18 cellular contexts compared by ENCODE assay signal in the genomic region with DNA sequence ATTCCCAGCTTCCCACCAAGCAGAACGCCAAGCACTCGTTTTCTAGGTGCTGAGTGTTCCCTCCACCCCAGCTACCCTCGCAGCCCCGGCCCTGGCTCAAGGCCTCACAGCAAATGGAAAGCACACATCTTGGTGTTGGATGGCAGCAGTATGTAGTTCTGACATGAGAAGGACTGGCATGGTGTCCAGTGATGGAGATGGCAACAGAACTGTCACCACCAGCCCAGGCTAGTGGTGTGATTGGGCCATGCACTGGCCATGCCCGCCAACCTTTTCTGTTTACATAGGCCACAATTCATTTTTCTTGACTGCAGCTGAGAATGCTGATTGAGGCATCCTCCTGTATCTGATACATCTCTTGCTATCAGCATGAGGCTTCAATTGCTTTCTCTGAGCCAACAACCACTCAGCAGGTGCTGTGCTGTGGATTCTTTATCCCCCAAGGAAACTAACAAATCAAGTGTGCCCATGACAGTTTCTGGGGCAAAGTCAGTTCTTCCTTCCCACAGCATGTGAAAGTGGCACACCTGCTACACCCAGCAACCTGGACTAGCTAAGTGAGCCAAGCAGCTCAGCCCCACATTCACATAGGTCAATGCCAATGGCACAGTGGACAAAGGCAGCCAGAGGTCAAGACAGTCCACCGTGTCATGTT. TPM values are rescaled to one million over a fixed set of nuclear protein-coding genes. Genes with fewer than 3 reads are reported as not detected.
DNase-seq lines count a peak whose midpoint lies in the region; ATAC-seq and TF ChIP-seq lines count a peak whose summit lies in the region.
"Had no signal": no experiment of that assay in that cellular context is flagged by ENCODE, and none has a peak within 500 bp of the region (broad histone marks: within the 10 kb centered on the region; RNA-seq: fewer than 3 reads in every experiment).

No MANE protein-coding gene starts in this region.

- H3K9me3 ChIP-seq in iPS-15b (ENCODE audit: control insufficient read depth, insufficient read depth, low read length) (no peaks in the 10 kb centered on the region), skeletal muscle tissue (ENCODE audit: control insufficient read depth in 3 of 3, low read length in 3 of 3) (no peaks in the 10 kb centered on the region)
- H3K9me3 ChIP-seq: mucosa of descending colon had no signal

- H4K20me1 ChIP-seq in KMS-11 (ENCODE audit: insufficient read depth), result no peaks in the 10 kb centered on the region

- H3K27ac Mint-ChIP-seq in stimulated activated effector memory CD8-positive, alpha-beta T cell treated with anti-CD3 and anti-CD28 coated beads, Interleukin-12 subunit alpha, Interleukin-12 subunit beta, amount 100 ng/mL, for 72 hours, result no peak overlapping the region
- H3K27ac Mint-ChIP-seq: CD8-positive, alpha-beta T cell had no signal

- H3K4me2 ChIP-seq in KMS-11, result peak overlapping the region; percentile 31

- H3K4me1 ChIP-seq in KMS-11 (ENCODE audit: low read depth, poor library complexity, severe bottlenecking), result peaks cover 50% of the 10 kb centered on the region
- H3K4me1 ChIP-seq in iPS-15b (ENCODE audit: control insufficient read depth, insufficient read depth, low read length), result peaks cover 15% of the 10 kb centered on the region
- H3K4me1 ChIP-seq in skeletal muscle tissue (ENCODE audit: control insufficient read depth in 3 of 3, insufficient read depth in 3 of 3, low read length in 3 of 3), result peaks cover 86 to 91% (median 87%) of the 10 kb centered on the region in 3 donors

- H3K9ac ChIP-seq in KMS-11 (no peak overlapping the region), iPS-15b (ENCODE audit: low read depth, low read length) (peak overlapping the region; percentile 26), skeletal muscle tissue (ENCODE audit: low read depth in 1 of 3, low read length in 3 of 3) (peak overlapping the region; percentile 14 to 98 (median 63))

- H3K4me3 ChIP-seq in KMS-11 (IDR thresholded peaks at IDR 0.05; ENCODE audit: insufficient read depth, low read depth, low read length) (no peak overlapping the region), iPS-15b (ENCODE audit: low read depth, low read length) (peak overlapping the region; percentile 8), skeletal muscle tissue (ENCODE audit: low read length in 3 of 3) (peak overlapping the region in 1 of 3 donors; percentile 58)
- H3K4me3 ChIP-seq: mucosa of descending colon had no signal

- H3K27ac ChIP-seq in KMS-11 (peak overlapping the region; percentile 31; the same call in 1 of the 2 replicates), skeletal muscle tissue (ENCODE audit: low read depth, low read length) (peak overlapping the region; percentile 93)

- ATAC-seq in stimulated activated effector memory CD8-positive, alpha-beta T cell treated with anti-CD3 and anti-CD28 coated beads, Interleukin-12 subunit alpha, Interleukin-12 subunit beta, amount 100 ng/mL, for 72 hours, result no peak
- ATAC-seq: CD8-positive, alpha-beta T cell; mucosa of descending colon had no signal

- no peak for TF ChIP-seq CTCF in KMS-11 (conservative IDR thresholded peaks at IDR 0.05; ENCODE audit: low read depth, low read length)

- no peaks in the 10 kb centered on the region for H3K9me3 Mint-ChIP-seq in stimulated activated effector memory CD8-positive, alpha-beta T cell treated with anti-CD3 and anti-CD28 coated beads, Interleukin-12 subunit alpha, Interleukin-12 subunit beta, amount 100 ng/mL, for 72 hours
- H3K9me3 Mint-ChIP-seq: CD8-positive, alpha-beta T cell had no signal

- H3K36me3 ChIP-seq in KMS-11 (ENCODE audit: insufficient read depth) (no peaks in the 10 kb centered on the region), iPS-15b (ENCODE audit: control insufficient read depth, insufficient read depth, low read length) (peaks cover 34% of the 10 kb centered on the region), skeletal muscle tissue (ENCODE audit: control insufficient read depth in 3 of 3, insufficient read depth in 3 of 3, low read length in 3 of 3) (peaks cover 27 to 35% (median 33%) of the 10 kb centered on the region in 3 donors)

- DNase-seq in NCI-H146 (lab: John Stamatoyannopoulos, UW), result peak; percentile 43
- no peak for DNase-seq in NCI-H146 treated with DMSO at 0.1 percent for 48 hours (lab: John Stamatoyannopoulos, UW; ENCODE audit: unreplicated experiment)
- DNase-seq in SKM-1 treated with dmso at 0.1 percent for 144 hours (lab: John Stamatoyannopoulos, UW; ENCODE audit: unreplicated experiment), result no peak
- no peak for DNase-seq in stimulated activated effector memory CD8-positive, alpha-beta T cell treated with anti-CD3 and anti-CD28 coated beads, Interleukin-12 subunit alpha, Interleukin-12 subunit beta, amount 100 ng/mL, for 72 hours (ENCODE audit: low spot score in 2 of 2)
- no peak for DNase-seq in nucleus accumbens (lab: John Stamatoyannopoulos, UW)
- DNase-seq: 8988T; activated CD8-positive, alpha-beta memory T cell treated with anti-CD3 and anti-CD28 coated beads, Interleukin-2, amount 50 U/mL, for 48 hours; activated naive CD4-positive, alpha-beta T cell treated with anti-CD3 and anti-CD28 coated beads, Interleukin-2, amount 50 U/mL, for 16 hours; CD8-positive, alpha-beta T cell; effector CD8-positive, alpha-beta T cell; mucosa of descending colon; NCI-H2227 treated with DMSO at 0.1 percent for 48 hours; OCI-M1; posterior cingulate gyrus had no signal

- no peak overlapping the region for H3K4me3 Mint-ChIP-seq in stimulated activated effector memory CD8-positive, alpha-beta T cell treated with anti-CD3 and anti-CD28 coated beads, Interleukin-12 subunit alpha, Interleukin-12 subunit beta, amount 100 ng/mL, for 72 hours
- H3K4me3 Mint-ChIP-seq: CD8-positive, alpha-beta T cell had no signal

- no peaks in the 10 kb centered on the region for H3K79me2 ChIP-seq in KMS-11 (ENCODE audit: insufficient read depth, low read depth)

- H3K27me3 ChIP-seq in KMS-11 (ENCODE audit: insufficient read depth, low read depth) (no peaks in the 10 kb centered on the region), iPS-15b (ENCODE audit: control insufficient read depth, insufficient read depth, low read length) (peaks cover 3% of the 10 kb centered on the region), skeletal muscle tissue (ENCODE audit: control insufficient read depth in 3 of 3, insufficient read depth in 3 of 3, low read length in 3 of 3) (no peaks in the 10 kb centered on the region)

- peaks cover 28% of the 10 kb centered on the region for H3K4me1 Mint-ChIP-seq in stimulated activated effector memory CD8-positive, alpha-beta T cell treated with anti-CD3 and anti-CD28 coated beads, Interleukin-12 subunit alpha, Interleukin-12 subunit beta, amount 100 ng/mL, for 72 hours

- H2AFZ ChIP-seq in KMS-11 (ENCODE audit: low read depth), result no peak overlapping the region

- H3K36me3 Mint-ChIP-seq in stimulated activated effector memory CD8-positive, alpha-beta T cell treated with anti-CD3 and anti-CD28 coated beads, Interleukin-12 subunit alpha, Interleukin-12 subunit beta, amount 100 ng/mL, for 72 hours, result peaks cover 31% of the 10 kb centered on the region

RNA-seq across cellular contexts. Expression of a gene that starts 3.8 kb away (rescaled TPM):
- 27.1 TPM for total RNA-seq in skeletal muscle tissue

RNA-seq across cellular contexts. Expression of a gene that starts 15.7 kb away (rescaled TPM):
- not detected for total RNA-seq in skeletal muscle tissue
- total RNA-seq: M059J, mucosa of descending colon had no signal

RNA-seq across cellular contexts. Expression of a gene that starts 20.7 kb away (rescaled TPM):
- 4.2 TPM for total RNA-seq in skeletal muscle tissue

RNA-seq across cellular contexts. Expression of a gene that starts 28.0 kb away (rescaled TPM):
- total RNA-seq in skeletal muscle tissue, result 28.7 TPM

RNA-seq across cellular contexts. Expression of a gene that starts 32.9 kb away (rescaled TPM):
- 1.0 TPM for total RNA-seq in skeletal muscle tissue
- total RNA-seq: M059J had no signal
